In genomic region chr7:123598657-123599056, GRCh38 we compare ENCODE assay signal across 22 cellular contexts. TPM values are rescaled to one million over a fixed set of nuclear protein-coding genes. Genes with fewer than 3 reads are reported as not detected.
"Had no signal": no experiment of that assay in that cellular context is flagged by ENCODE, and none has a peak within 500 bp of the region (broad histone marks: within the 10 kb centered on the region; RNA-seq: fewer than 3 reads in every experiment).

No MANE protein-coding gene starts in this region.

- H3K4me1 ChIP-seq: lower lobe of right lung, upper lobe of left lung had no signal

- H3K27ac ChIP-seq: lower lobe of right lung, upper lobe of left lung had no signal

- H3K36me3 ChIP-seq: lower lobe of right lung, upper lobe of left lung had no signal

- H3K9me3 ChIP-seq: lower lobe of right lung, upper lobe of left lung had no signal

- DNase-seq: activated CD4-positive, alpha-beta T cell treated with anti-CD3 and anti-CD28 coated beads for 1 hour; activated CD4-positive, alpha-beta T cell treated with anti-CD3 and anti-CD28 coated beads, Interleukin-2, amount 50 U/mL, for 1 hour; activated CD8-positive, alpha-beta T cell treated with anti-CD3 and anti-CD28 coated beads, Interleukin-2, amount 10 ng/mL, durations not matched to agents 7 days and 5 days; activated gamma-delta T cell; activated naive CD4-positive, alpha-beta T cell treated with anti-CD3 and anti-CD28 coated beads, Interleukin-2, amount 50 U/mL, for 16 hours; activated naive CD8-positive, alpha-beta T cell treated with anti-CD3 and anti-CD28 coated beads, Interleukin-2, amount 50 U/mL, for 24 hours; foreskin fibroblast; hippocampal formation; lower lobe of right lung; naive B cell; occipital lobe; stimulated activated CD4-positive, alpha-beta T cell treated with anti-CD3 and anti-CD28 coated beads, Interleukin-4, amount 100 ng/mL, for 4 hours; stimulated activated naive CD8-positive, alpha-beta T cell treated with anti-CD3 and anti-CD28 coated beads, Interleukin-15, Interleukin-2, amounts not matched to agents 100 U/mL and 50 U/mL, for 24 hours; T-cell; upper lobe of left lung had no signal

- ATAC-seq: activated CD8-positive, alpha-beta T cell treated with anti-CD3 and anti-CD28 coated beads, Interleukin-2, amount 10 ng/mL, durations not matched to agents 7 days and 5 days; activated naive CD8-positive, alpha-beta T cell treated with anti-CD3 and anti-CD28 coated beads, Interleukin-2, amount 50 U/mL, for 24 hours; stimulated activated naive CD8-positive, alpha-beta T cell treated with anti-CD3 and anti-CD28 coated beads, Interleukin-15, Interleukin-2, amounts not matched to agents 100 U/mL and 50 U/mL, for 24 hours; T-cell had no signal

- H3K4me3 ChIP-seq: lower lobe of right lung, upper lobe of left lung had no signal

- H3K27me3 ChIP-seq: upper lobe of left lung had no signal

RNA-seq across cellular contexts. Expression of gene ASB15, which starts 3.0 kb away (rescaled TPM):
- total RNA-seq: activated CD8-positive, alpha-beta T cell treated with anti-CD3 and anti-CD28 coated beads, Interleukin-2, amount 10 ng/mL, durations not matched to agents 7 days and 5 days; activated T-helper 1 cell treated with anti-CD3 and anti-CD28 coated beads, Interleukin-12 subunit alpha, Interleukin-12 subunit beta, Interleukin-2, Interleukin-4 antibody, amounts not matched to agents 30 ng/mL and 10 ng/mL and 1 ng/mL, durations not matched to agents 14 hours and 24 hours and 36 hours; chondrocyte; epithelial cell of proximal tubule; lower lobe of right lung; mesenteric fat pad; mucosa of gallbladder; occipital lobe; subcutaneous adipose tissue; T-cell; upper lobe of left lung had no signal
- polyA plus RNA-seq: neural cell had no signal

RNA-seq across cellular contexts. Expression of gene LMOD2, which starts 57.0 kb away (rescaled TPM):
- total RNA-seq: activated CD8-positive, alpha-beta T cell treated with anti-CD3 and anti-CD28 coated beads, Interleukin-2, amount 10 ng/mL, durations not matched to agents 7 days and 5 days; activated T-helper 1 cell treated with anti-CD3 and anti-CD28 coated beads, Interleukin-12 subunit alpha, Interleukin-12 subunit beta, Interleukin-2, Interleukin-4 antibody, amounts not matched to agents 30 ng/mL and 10 ng/mL and 1 ng/mL, durations not matched to agents 14 hours and 24 hours and 36 hours; chondrocyte; epithelial cell of proximal tubule; lower lobe of right lung; mesenteric fat pad; mucosa of gallbladder; occipital lobe; subcutaneous adipose tissue; T-cell; upper lobe of left lung had no signal
- polyA plus RNA-seq: neural cell had no signal
